In the genomic region with DNA sequence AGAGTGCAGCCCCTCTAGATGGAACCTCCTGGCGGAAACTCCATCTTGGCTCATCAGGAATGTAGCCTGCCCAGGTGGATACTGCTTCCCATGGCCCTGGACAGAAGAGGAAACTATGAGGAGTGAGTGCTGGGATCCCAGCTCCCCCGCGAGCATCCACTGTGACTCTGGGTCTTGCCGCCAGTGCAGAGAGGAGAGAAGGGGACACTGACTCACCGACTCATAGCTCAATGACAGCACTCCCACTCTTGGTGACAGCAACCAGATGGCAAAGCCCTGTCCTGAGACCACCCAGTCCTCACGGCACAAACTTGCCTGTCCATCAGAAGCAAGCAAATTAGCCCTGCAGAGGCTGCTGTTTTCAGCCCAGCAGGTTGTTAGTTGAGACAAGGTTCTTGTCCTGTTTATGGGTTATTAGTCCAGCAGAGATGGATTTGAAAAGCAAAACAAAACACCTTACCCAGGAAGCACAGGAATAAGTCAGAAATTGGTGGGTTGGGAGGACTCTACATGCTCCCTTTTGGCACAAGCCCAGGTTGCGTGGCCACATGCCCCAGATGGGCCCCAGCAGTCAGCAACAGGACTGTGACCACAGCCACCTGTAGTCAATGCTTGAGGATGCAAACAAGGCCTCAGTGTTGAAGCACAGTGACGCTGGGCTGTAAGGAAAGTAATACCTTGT, we compare ENCODE assay signal across 18 cellular contexts.
"Had no signal": no experiment of that assay in that cellular context is flagged by ENCODE, and none has a peak within 500 bp of the region (broad histone marks: within the 10 kb centered on the region; RNA-seq: fewer than 3 reads in every experiment).

No MANE protein-coding gene starts in this region.

- FAIRE-seq: astrocyte, keratinocyte, pancreas had no signal

- H3K27ac Mint-ChIP-seq: activated naive CD4-positive, alpha-beta T cell treated with anti-CD3 and anti-CD28 coated beads, Interleukin-2, amount 50 U/mL, for 24 hours; stimulated activated naive B cell treated with anti-CD40 and anti-IgM and Interleukin-4, amounts not matched to agents 10 μg/mL and 1 μg/mL and 100 μg/mL, for 72 hours had no signal

- H3K4me1 ChIP-seq: breast epithelium, gastrocnemius medialis, left lung, pancreas had no signal

- H3K27ac ChIP-seq: gastrocnemius medialis, left lung, pancreas had no signal

- H3K4me1 Mint-ChIP-seq: activated naive CD4-positive, alpha-beta T cell treated with anti-CD3 and anti-CD28 coated beads, Interleukin-2, amount 50 U/mL, for 24 hours; neural crest cell; stimulated activated naive B cell treated with anti-CD40 and anti-IgM and Interleukin-4, amounts not matched to agents 10 μg/mL and 1 μg/mL and 100 μg/mL, for 72 hours had no signal

- H3K9me3 ChIP-seq: breast epithelium, gastrocnemius medialis, pancreas had no signal

- ATAC-seq: activated CD4-positive, CD25-positive, alpha-beta regulatory T cell treated with anti-CD3 and anti-CD28 coated beads, Interleukin-2, amount 50 U/mL, for 24 hours; esophagus mucosa; gastrocnemius medialis; pancreas; stimulated activated naive B cell treated with anti-CD40 and anti-IgM and Interleukin-4, amounts not matched to agents 10 μg/mL and 1 μg/mL and 100 μg/mL, for 72 hours had no signal

- H3K4me3 Mint-ChIP-seq: activated naive CD4-positive, alpha-beta T cell treated with anti-CD3 and anti-CD28 coated beads, Interleukin-2, amount 50 U/mL, for 24 hours; neural crest cell; stimulated activated naive B cell treated with anti-CD40 and anti-IgM and Interleukin-4, amounts not matched to agents 10 μg/mL and 1 μg/mL and 100 μg/mL, for 72 hours had no signal

- H3K27me3 ChIP-seq: breast epithelium, gastrocnemius medialis, left lung, pancreas had no signal

- DNase-seq: activated CD4-positive, alpha-beta T cell treated with anti-CD3 and anti-CD28 coated beads, Interleukin-2, amount 50 U/mL, for 1 hour; activated CD8-positive, alpha-beta memory T cell treated with anti-CD3 and anti-CD28 coated beads, Interleukin-2, amount 50 U/mL, for 4 hours; activated gamma-delta T cell; activated T-cell treated with anti-CD3 and anti-CD28 coated beads, Interleukin-2, amount 50 U/mL, for 48 hours; effector CD4-positive, alpha-beta T cell; gastrocnemius medialis; stimulated activated naive B cell treated with anti-CD40 and anti-IgM and Interleukin-4, amounts not matched to agents 10 μg/mL and 1 μg/mL and 100 μg/mL, for 72 hours; T-helper 1 cell; T1000 had no signal

- H3K36me3 ChIP-seq: breast epithelium, gastrocnemius medialis, left lung, pancreas had no signal

- H3K9me3 Mint-ChIP-seq: activated naive CD4-positive, alpha-beta T cell treated with anti-CD3 and anti-CD28 coated beads, Interleukin-2, amount 50 U/mL, for 24 hours had no signal

- H3K4me3 ChIP-seq: breast epithelium, gastrocnemius medialis, left lung, pancreas had no signal

- H3K36me3 Mint-ChIP-seq: activated naive CD4-positive, alpha-beta T cell treated with anti-CD3 and anti-CD28 coated beads, Interleukin-2, amount 50 U/mL, for 24 hours; stimulated activated naive B cell treated with anti-CD40 and anti-IgM and Interleukin-4, amounts not matched to agents 10 μg/mL and 1 μg/mL and 100 μg/mL, for 72 hours had no signal
